Comparison of ENCODE assay signal across 8 cellular contexts in genomic region chr19:12064266-12065099, GRCh38. TPM values are rescaled to one million over a fixed set of nuclear protein-coding genes. Genes with fewer than 3 reads are reported as not detected.
DNase-seq lines count a peak whose midpoint lies in the region; ATAC-seq and TF ChIP-seq lines count a peak whose summit lies in the region.

TSS of gene ZNF844 (plus strand) at chr19:12064731. CDS start at chr19:12064874, 143 bp downstream.

- TF ChIP-seq POLR2A in heart left ventricle (IDR thresholded peaks at IDR 0.05) (peak; percentile 52 to 98), ovary (IDR thresholded peaks at IDR 0.05) (peak; percentile 88), testis (IDR thresholded peaks at IDR 0.05) (peak; percentile 76)

- H3K4me3 Mint-ChIP-seq in MCF 10A (ENCODE audit: unreplicated experiment) = no peak within 1 kb of the TSS

- no peaks in the 10 kb centered on the region for H3K9me3 Mint-ChIP-seq in MCF 10A (ENCODE audit: unreplicated experiment)

- H3K4me3 ChIP-seq in adipocyte (ENCODE audit: low read length) (peak within 1 kb of the TSS; percentile 98), heart left ventricle (peak within 1 kb of the TSS; percentile 69 to 96 (median 81)), ovary (peak within 1 kb of the TSS; percentile 86), testis (peak within 1 kb of the TSS; percentile 87 to 89)

- H3K9me3 ChIP-seq in adipocyte (ENCODE audit: control insufficient read depth, low read length) = peaks cover 11% of the 10 kb centered on the region
- peaks cover 0 to 30% (median 10%) of the 10 kb centered on the region in 12 donors for H3K9me3 ChIP-seq in heart left ventricle
- H3K9me3 ChIP-seq in ovary = peaks cover 0 to 12% of the 10 kb centered on the region in 2 donors
- H3K9me3 ChIP-seq in testis = no peaks in the 10 kb centered on the region

- POLR2A ChIA-PET in MCF 10A (lab: Yijun Ruan, JAX) = no interaction called here

- no TSS peak for BruUV-seq in MCF 10A (replicated peaks; lab: Mats Ljungman, UMichigan)

- H3K36me3 ChIP-seq in adipocyte (ENCODE audit: control insufficient read depth, insufficient read depth, low read length, severe bottlenecking) (no peaks in the 10 kb centered on the region), heart left ventricle (peaks cover 0 to 22% (median 0%) of the 10 kb centered on the region in 9 donors), ovary (no peaks in the 10 kb centered on the region), testis (ENCODE audit: low read depth, missing control alignments) (no peaks in the 10 kb centered on the region)

- TF ChIP-seq EP300 in ovary (IDR thresholded peaks at IDR 0.05) = no peak

- DNase-seq in T47D (ENCODE audit: low read depth in 1 of 2, low spot score in 1 of 2) = peak; percentile 93 to 97
- DNase-seq in MCF 10A (ENCODE audit: unreplicated experiment) = no peak
- peak; percentile 84 for DNase-seq in SKM-1 treated with dmso at 0.1 percent for 144 hours (lab: John Stamatoyannopoulos, UW; ENCODE audit: unreplicated experiment)
- peak; percentile 96 for DNase-seq in adipocyte (ENCODE audit: low read depth)
- DNase-seq in heart left ventricle = peak; percentile 97 to 99 (median 98)
- peak; percentile 97 to 98 (median 98) for DNase-seq in ovary
- peak; percentile 99 for DNase-seq in testis

- ATAC-seq in HG03442 (IDR thresholded peaks at IDR 0.05; ENCODE audit: unreplicated experiment) (peak; percentile 78), heart left ventricle (peak; percentile 99 to 100 (median 99))

- no peaks in the 10 kb centered on the region for H3K27me3 ChIP-seq in adipocyte (replicated peaks; ENCODE audit: control insufficient read depth, insufficient read depth, low read length)
- H3K27me3 ChIP-seq in heart left ventricle = no peaks in the 10 kb centered on the region
- no peaks in the 10 kb centered on the region for H3K27me3 ChIP-seq in ovary
- no peaks in the 10 kb centered on the region for H3K27me3 ChIP-seq in testis

- in situ Hi-C loops in T47D (cut with HindIII; ENCODE audit: low pct_unique_long_range_greater_than_20kb, low sequenced_read_pairs) = no loop called here

- no peaks in the 10 kb centered on the region for H3K36me3 Mint-ChIP-seq in MCF 10A (ENCODE audit: insufficient read depth, unreplicated experiment)

- no peaks in the 10 kb centered on the region for H3K4me1 Mint-ChIP-seq in MCF 10A (ENCODE audit: insufficient read depth, unreplicated experiment)

- H3K9ac ChIP-seq in adipocyte (ENCODE audit: low read length) = peak within 1 kb of the TSS; percentile 94

- 2 to 3% (median 2%) methylated on average over 31 to 50 of the region's 50 CpGs for WGBS in heart left ventricle, 4 donors
- 1 to 2% (median 1%) methylated on average over 38 to 50 of the region's 50 CpGs for WGBS in ovary, 3 donors
- WGBS in testis, 2 donors = 3% methylated on average over 16 to 29 of the region's 50 CpGs

- H3K27me3 Mint-ChIP-seq in MCF 10A (ENCODE audit: insufficient read depth, unreplicated experiment) = no peaks in the 10 kb centered on the region

- intact Hi-C loops in MCF 10A (cut with micrococcal nuclease) (no loop called here), heart left ventricle (cut with DNase I) (no loop called here), ovary (cut with DNase I) (loop anchor here in 3 of 4 donors (2.0 to 10.0 kb wide), 3 partner anchors 76 to 80 kb away; partner anchors contain the start of gene ZNF20 (in 3 of the 3)), testis (cut with DNase I; ENCODE audit: low total_unique reads) (no loop called here)

- no peak for TF ChIP-seq CTCF in MCF 10A (IDR thresholded peaks at IDR 0.05; ENCODE audit: unreplicated experiment)
- peak in 1 of 12 donors; percentile 10 for TF ChIP-seq CTCF in heart left ventricle (IDR thresholded peaks at IDR 0.05)
- TF ChIP-seq CTCF in ovary (IDR thresholded peaks at IDR 0.05) = peak in 2 of 3 donors; percentile 13 to 15
- no peak for TF ChIP-seq CTCF in testis (IDR thresholded peaks at IDR 0.05)

- CTCF ChIA-PET in MCF 10A (lab: Yijun Ruan, JAX) = interaction anchor here (0.6 kb wide), 1 partner anchor 14 kb away, joined by 5 read pairs; no protein-coding TSS in a partner anchor

- peak within 1 kb of the TSS; percentile 88 to 99 (median 96) for H3K27ac ChIP-seq in heart left ventricle
- peak within 1 kb of the TSS; percentile 75 to 92 for H3K27ac ChIP-seq in ovary
- peak within 1 kb of the TSS; percentile 95 to 97 for H3K27ac ChIP-seq in testis

- H3K27ac Mint-ChIP-seq in MCF 10A (ENCODE audit: low read depth, unreplicated experiment) = no peak within 1 kb of the TSS

- H3K4me1 ChIP-seq in adipocyte (ENCODE audit: control insufficient read depth, insufficient read depth, low read length) (peaks cover 7% of the 10 kb centered on the region), heart left ventricle (peaks cover 0 to 29% (median 15%) of the 10 kb centered on the region in 12 donors), ovary (ENCODE audit: insufficient read depth) (peaks cover 9% of the 10 kb centered on the region), testis (peaks cover 13% of the 10 kb centered on the region)

RNA-seq across cellular contexts. Expression of gene ZNF844, which starts in this region (rescaled TPM):
- not detected in 2 replicates for total RNA-seq in MCF 10A (2022)
- total RNA-seq in heart left ventricle = 10 to 100 TPM in 7 of 9 donors, 1 to 10 TPM in 2; 7.5 to 24.3 (median 13.8) TPM
- polyA plus RNA-seq in heart left ventricle = 1 to 10 TPM; 3.6 to 6.3 TPM
- 10 to 100 TPM; 14.5 to 39.1 (median 16.8) TPM for total RNA-seq in ovary
- polyA plus RNA-seq in ovary = 10 to 100 TPM in 1 of 2 donors, 1 to 10 TPM in 1; 8.7 to 17.9 TPM
- 10 to 100 TPM; 15.7 to 18.0 TPM for total RNA-seq in testis
- polyA plus RNA-seq in testis (ENCODE audit: insufficient read depth, low read depth, low replicate concordance) = 10.3 TPM

Comparison
In these comparisons a context has a peak if more than half of its experiments do, and no peak if none do; other contexts are left out.
1. CTCF ChIP-seq: peak in ovary (2 of 3); none in MCF 10A (single experiment) and testis (0 of 3).
2. intact Hi-C loops: an anchor here in ovary (2.0 to 10.0 kb wide); none called in MCF 10A, heart left ventricle and testis.
3. Peak in every context shown above with its lines, with median percentiles within 50 percentile points of each other: H3K4me3 ChIP-seq, H3K27ac ChIP-seq and POLR2A ChIP-seq.